ENCODE assay signal across 8 cellular contexts in genomic region chr5:151447174-151448037, GRCh38. TPM values are rescaled to one million over a fixed set of nuclear protein-coding genes. Genes with fewer than 3 reads are reported as not detected.
DNase-seq lines count a peak whose midpoint lies in the region; ATAC-seq, FAIRE-seq and TF ChIP-seq lines count a peak whose summit lies in the region.

Gene SLC36A1 (plus strand): TSS chr5:151447603. CDS start chr5:151458793, 11,190 bp downstream.

- TF ChIP-seq CTCF in endothelial cell of umbilical vein (IDR thresholded peaks at IDR 0.05; ENCODE audit: extremely low read depth in 1 of 2, insufficient read depth in 1 of 2, low read depth in 1 of 2, low read length in 2 of 2): peak; percentile 96 to 98

- H3K79me2 ChIP-seq in endothelial cell of umbilical vein (ENCODE audit: control insufficient read depth, insufficient read depth, low read length): no peaks in the 10 kb centered on the region

- H3K36me3 ChIP-seq in HUES48 (ENCODE audit: control insufficient read depth, insufficient read depth, low read length): no peaks in the 10 kb centered on the region
- no peaks in the 10 kb centered on the region for H3K36me3 ChIP-seq in endothelial cell of umbilical vein (ENCODE audit: control insufficient read depth in 2 of 2, extremely low read depth in 1 of 2, insufficient read depth in 2 of 2, low read length in 2 of 2)

- H3K27me3 ChIP-seq in HUES48 (ENCODE audit: control insufficient read depth, insufficient read depth, low read length): no peaks in the 10 kb centered on the region
- H3K27me3 ChIP-seq in endothelial cell of umbilical vein (ENCODE audit: control insufficient read depth in 2 of 2, insufficient read depth in 2 of 2, low read length in 2 of 2): peaks cover 3 to 7% of the 10 kb centered on the region in 2 experiments

- no peaks in the 10 kb centered on the region for H4K20me1 ChIP-seq in endothelial cell of umbilical vein (replicated peaks; ENCODE audit: control insufficient read depth, extremely low read depth, insufficient read depth, low read length)

- dilution Hi-C loops in endothelial cell of umbilical vein (cut with MboI; ENCODE audit: extremely low pct_ligation_motif_present, low sequenced_read_pairs): no loop called here

- H3K9me3 ChIP-seq in HUES48 (ENCODE audit: control insufficient read depth, insufficient read depth, low read length): no peaks in the 10 kb centered on the region
- no peaks in the 10 kb centered on the region for H3K9me3 ChIP-seq in endothelial cell of umbilical vein (replicated peaks; ENCODE audit: control insufficient read depth, insufficient read depth, low read length)

- intact Hi-C loops in endothelial cell of umbilical vein (cut with micrococcal nuclease): loop anchor here (1.0 to 2.0 kb wide), 6 partner anchors 53 to 324 kb away; partner anchors contain the start of genes G3BP1 and GM2A

- H3K9me1 ChIP-seq in endothelial cell of umbilical vein (replicated peaks; ENCODE audit: control insufficient read depth, extremely low read depth, insufficient read depth, low read length): no peaks in the 10 kb centered on the region

- TF ChIP-seq POLR2A in endothelial cell of umbilical vein (IDR thresholded peaks at IDR 0.05; ENCODE audit: low read depth, low read length): peak; percentile 64

- CTCF ChIA-PET in endothelial cell of umbilical vein (lab: Charles Lee): interaction anchor here (0.6 to 9.6 kb wide), 40 partner anchors 9 to 427 kb away, joined by 3 to 267 read pairs (median 5); partner anchors contain the start of genes CCDC69, G3BP1, GM2A and GPX3

- H3K27ac ChIP-seq in HUES48 (ENCODE audit: low read depth, low read length): peak within 1 kb of the TSS; percentile 69
- H3K27ac ChIP-seq in endothelial cell of umbilical vein (ENCODE audit: insufficient read depth, low read depth, low read length): no peak within 1 kb of the TSS

- H3K4me1 ChIP-seq in HUES48 (ENCODE audit: control insufficient read depth, insufficient read depth, low read length): peaks cover 16% of the 10 kb centered on the region
- peaks cover 12% of the 10 kb centered on the region for H3K4me1 ChIP-seq in endothelial cell of umbilical vein (ENCODE audit: control insufficient read depth, extremely low read depth, insufficient read depth, low read length)

- DNase-seq in DMS 273 (lab: John Stamatoyannopoulos, UW; ENCODE audit: unreplicated experiment) (peak; percentile 97), NOMO-1 treated with dmso at 0.1 percent for 144 hours (lab: John Stamatoyannopoulos, UW; ENCODE audit: unreplicated experiment) (peak; percentile 90), endothelial cell of umbilical vein (ENCODE audit: low read depth, low spot score) (peak; percentile 89), midbrain (lab: John Stamatoyannopoulos, UW) (peak; percentile 96)
- peak; percentile 96 for DNase-seq in activated CD8-positive, alpha-beta memory T cell treated with anti-CD3 and anti-CD28 coated beads, Interleukin-2, amount 50 U/mL, for 4 hours
- peak; percentile 86 to 90 for DNase-seq in stimulated activated CD8-positive, alpha-beta memory T cell treated with anti-CD3 and anti-CD28 coated beads, Interleukin-2, amount 100 ng/mL, for 1 hour (ENCODE audit: low read depth in 2 of 2)

- POLR2A ChIA-PET in endothelial cell of umbilical vein (lab: Charles Lee): interaction anchor here (0.6 to 1.0 kb wide), 3 partner anchors 12 to 225 kb away, joined by 3 to 6 read pairs (median 3); no protein-coding TSS in a partner anchor

- peak within 1 kb of the TSS; percentile 90 for H2AFZ ChIP-seq in endothelial cell of umbilical vein (ENCODE audit: low read depth, low read length)

- H3K4me3 ChIP-seq in HUES48 (ENCODE audit: low read depth, low read length) (peak within 1 kb of the TSS; percentile 84), endothelial cell of umbilical vein (replicated peaks in 1 of 3; ENCODE audit: insufficient read depth in 1 of 3, low read depth in 1 of 3, low read length in 3 of 3) (peak within 1 kb of the TSS; percentile 24 to 68 (median 57))

- BruUV-seq in endothelial cell of umbilical vein (replicated peaks; lab: Mats Ljungman, UMichigan): no TSS peak

- peak within 1 kb of the TSS; percentile 84 for H3K4me2 ChIP-seq in endothelial cell of umbilical vein (ENCODE audit: insufficient read depth, low read length)

- peak; percentile 66 for ATAC-seq in GM21390 (IDR thresholded peaks at IDR 0.05; ENCODE audit: unreplicated experiment)

- H3K9ac ChIP-seq in HUES48 (ENCODE audit: low read depth, low read length) (peak within 1 kb of the TSS; percentile 40), endothelial cell of umbilical vein (replicated peaks; ENCODE audit: extremely low read depth, insufficient read depth, low read length) (peak within 1 kb of the TSS; percentile 47)

- peak; percentile 97 for FAIRE-seq in endothelial cell of umbilical vein (lab: Jason Lieb, UNC)

TF ChIP-seq in endothelial cell of umbilical vein, 7 proteins besides CTCF, POLR2A, EP300 and RAD21:
- TF ChIP-seq JUN (IDR thresholded peaks at IDR 0.05; ENCODE audit: borderline replicate concordance, insufficient read depth, insufficient read length, low read depth) (no peak), EZH2 (IDR thresholded peaks at IDR 0.05; ENCODE audit: borderline replicate concordance, low read depth, low read length, severe bottlenecking) (no peak), MAX (IDR thresholded peaks at IDR 0.05; ENCODE audit: insufficient read depth, insufficient read length) (peak; percentile 98), MYC (IDR thresholded peaks at IDR 0.05; ENCODE audit: low read depth, low read length) (no peak), GATA2 (IDR thresholded peaks at IDR 0.05; ENCODE audit: insufficient read depth, insufficient read length, low read depth, low read length) (peak; percentile 43), POLR2AphosphoS5 (IDR thresholded peaks at IDR 0.05; ENCODE audit: insufficient read depth, low read depth, low read length) (peak; percentile 69), FOS (IDR thresholded peaks at IDR 0.05; ENCODE audit: borderline replicate concordance, insufficient read depth, low read length) (no peak)

RNA-seq across cellular contexts. Expression of gene SLC36A1, which starts in this region (rescaled TPM):
- total RNA-seq in endothelial cell of umbilical vein: 8.6 and 11.8 TPM in 2 replicates
- polyA plus RNA-seq in endothelial cell of umbilical vein: 14.5 and 16.1 TPM in 2 replicates
- polyA plus RNA-seq in endothelial cell of umbilical vein (2011; cell fraction: cytosol; rRNA removed): 7.7 TPM in 2 replicates
- 10.7 and 10.9 TPM in 2 replicates for polyA plus RNA-seq in endothelial cell of umbilical vein (2011; cell fraction: nucleus; rRNA removed)
- 4.9 and 7.1 TPM in 2 replicates for polyA plus RNA-seq in endothelial cell of umbilical vein (2012)
- 23.5 and 25.9 TPM in 2 replicates for polyA minus RNA-seq in endothelial cell of umbilical vein
- polyA minus RNA-seq in endothelial cell of umbilical vein (2011; cell fraction: cytosol; rRNA and poly(A)+ RNA removed): 13.5 TPM
- 12.9 and 16.5 TPM in 2 replicates for polyA minus RNA-seq in endothelial cell of umbilical vein (2011; cell fraction: nucleus; rRNA and poly(A)+ RNA removed)
